In genomic region chr22:28395920-28396447, GRCh38 we compare ENCODE assay signal across 1 cellular context.
TF ChIP-seq lines count a peak whose summit lies in the region.

No MANE protein-coding gene starts in this region.

TF ChIP-seq in K562, 482 proteins besides CTCF, POLR2A, EP300 and RAD21 (continued from another document and continues in another):
- no peak for TF ChIP-seq ZBTB40 (IDR thresholded peaks at IDR 0.05)
- no peak for TF ChIP-seq ZBTB40 (CRISPR knock-in tag; IDR thresholded peaks at IDR 0.05)
- 0 out of 4 replicates have a peak, but pooled peaks of 1 of the 2 experiments have one; percentile 26 for TF ChIP-seq TBL1XR1 (IDR thresholded peaks at IDR 0.05; ENCODE audit: low read length in 2 of 2)
- TF ChIP-seq SIN3A (IDR thresholded peaks at IDR 0.05; ENCODE audit: borderline replicate concordance in 2 of 2, control insufficient read depth in 1 of 2, low read depth in 2 of 2, low read length in 2 of 2) = no peak
- no peak for TF ChIP-seq MAFF (IDR thresholded peaks at IDR 0.05; ENCODE audit: low read length)
- TF ChIP-seq GTF2E2 (tag; IDR thresholded peaks at IDR 0.05) = no peak
- TF ChIP-seq HOXB6 (CRISPR knock-in tag; IDR thresholded peaks at IDR 0.05; ENCODE audit: borderline replicate concordance) = no peak
- TF ChIP-seq ZNF165 (CRISPR knock-in tag; IDR thresholded peaks at IDR 0.05; ENCODE audit: borderline replicate concordance) = no peak
- TF ChIP-seq RFX1 (IDR thresholded peaks at IDR 0.05) = no peak
- TF ChIP-seq, protein P1, sequence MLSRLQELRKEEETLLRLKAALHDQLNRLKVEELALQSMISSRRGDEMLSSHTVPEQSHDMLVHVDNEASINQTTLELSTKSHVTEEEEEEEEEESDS (CRISPR knock-in tag; IDR thresholded peaks at IDR 0.05) = no peak
- no peak for TF ChIP-seq SMARCC2 (IDR thresholded peaks at IDR 0.05; ENCODE audit: low read depth)
- no peak for TF ChIP-seq ARID3A (IDR thresholded peaks at IDR 0.05; ENCODE audit: borderline replicate concordance, low read depth, low read length)
- TF ChIP-seq KLF16 (IDR thresholded peaks at IDR 0.05) = 0 out of 2 replicates have a peak, but pooled peaks have one; percentile 11
- no peak for TF ChIP-seq CBX5 (IDR thresholded peaks at IDR 0.05; ENCODE audit: borderline replicate concordance, low read depth)
- no peak for TF ChIP-seq TFAP4 (CRISPR knock-in tag; IDR thresholded peaks at IDR 0.05; ENCODE audit: borderline replicate concordance)
- TF ChIP-seq DACH1 (IDR thresholded peaks at IDR 0.05; ENCODE audit: partially characterized antibody) = no peak
- TF ChIP-seq ZNF584 (CRISPR knock-in tag; IDR thresholded peaks at IDR 0.05; ENCODE audit: low read depth) = no peak
- peak; percentile 42; the same call in 1 of the 2 replicates for TF ChIP-seq CXXC5 (CRISPR knock-in tag; IDR thresholded peaks at IDR 0.05)
- TF ChIP-seq RFX5 (IDR thresholded peaks at IDR 0.05; ENCODE audit: low read depth, low read length) = no peak
- TF ChIP-seq ZNF778 (CRISPR knock-in tag; IDR thresholded peaks at IDR 0.05) = no peak
- TF ChIP-seq, protein P2, sequence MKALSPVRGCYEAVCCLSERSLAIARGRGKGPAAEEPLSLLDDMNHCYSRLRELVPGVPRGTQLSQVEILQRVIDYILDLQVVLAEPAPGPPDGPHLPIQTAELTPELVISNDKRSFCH (CRISPR knock-in tag; IDR thresholded peaks at IDR 0.05) = no peak
- TF ChIP-seq, protein P2 (tag; IDR thresholded peaks at IDR 0.05) = peak; percentile 58; the same call in 1 of the 2 replicates
- peak; percentile 73 to 97; a peak in 3 of 4 replicates for TF ChIP-seq RCOR1 (IDR thresholded peaks at IDR 0.05; ENCODE audit: borderline replicate concordance in 1 of 2, low read depth in 2 of 2, low read length in 2 of 2)
- TF ChIP-seq CHCHD3 (CRISPR knock-in tag; IDR thresholded peaks at IDR 0.05) = no peak
- TF ChIP-seq, protein P3, sequence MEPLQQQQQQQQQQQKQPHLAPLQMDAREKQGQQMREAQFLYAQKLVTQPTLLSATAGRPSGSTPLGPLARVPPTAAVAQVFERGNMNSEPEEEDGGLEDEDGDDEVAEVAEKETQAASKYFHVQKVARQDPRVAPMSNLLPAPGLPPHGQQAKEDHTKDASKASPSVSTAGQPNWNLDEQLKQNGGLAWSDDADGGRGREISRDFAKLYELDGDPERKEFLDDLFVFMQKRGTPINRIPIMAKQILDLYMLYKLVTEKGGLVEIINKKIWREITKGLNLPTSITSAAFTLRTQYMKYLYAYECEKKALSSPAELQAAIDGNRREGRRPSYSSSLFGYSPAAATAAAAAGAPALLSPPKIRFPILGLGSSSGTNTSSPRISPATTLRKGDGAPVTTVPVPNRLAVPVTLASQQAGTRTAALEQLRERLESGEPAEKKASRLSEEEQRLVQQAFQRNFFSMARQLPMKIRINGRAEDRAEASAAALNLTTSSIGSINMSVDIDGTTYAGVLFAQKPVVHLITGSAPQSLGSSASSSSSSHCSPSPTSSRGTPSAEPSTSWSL (CRISPR knock-in tag; IDR thresholded peaks at IDR 0.05; ENCODE audit: borderline replicate concordance) = no peak
- no peak for TF ChIP-seq ZNF24 (IDR thresholded peaks at IDR 0.05)
- TF ChIP-seq ARID1B (IDR thresholded peaks at IDR 0.05) = peak; percentile 79
- TF ChIP-seq SMAD4 (CRISPR knock-in tag; conservative IDR thresholded peaks at IDR 0.05) = no peak
- no peak for TF ChIP-seq ZNF253 (CRISPR knock-in tag; conservative IDR thresholded peaks at IDR 0.05)
- TF ChIP-seq ELF1 (tag; IDR thresholded peaks at IDR 0.05) = no peak
- TF ChIP-seq NCOA6 (IDR thresholded peaks at IDR 0.05) = no peak
- no peak for TF ChIP-seq ETV6 (IDR thresholded peaks at IDR 0.05; ENCODE audit: borderline replicate concordance in 1 of 2, low read depth in 2 of 2, low read length in 1 of 2)
- no peak for TF ChIP-seq ETV6 (CRISPR knock-in tag; IDR thresholded peaks at IDR 0.05; ENCODE audit: borderline replicate concordance)
- no peak for TF ChIP-seq NR2C2 (CRISPR knock-in tag; IDR thresholded peaks at IDR 0.05)
- TF ChIP-seq NR2C2 (tag; IDR thresholded peaks at IDR 0.05) = no peak; the same call in 1 of the 2 replicates
- TF ChIP-seq TAL1 (IDR thresholded peaks at IDR 0.05) = peak; percentile 64
- no peak for TF ChIP-seq MXI1 (IDR thresholded peaks at IDR 0.05; ENCODE audit: low read depth, low read length)
- TF ChIP-seq EZH2 (IDR thresholded peaks at IDR 0.05; ENCODE audit: borderline replicate concordance, low read depth, low read length) = no peak
- TF ChIP-seq IRF9 (tag; IDR thresholded peaks at IDR 0.05) = no peak
- no peak for TF ChIP-seq U2AF1 (optimal IDR thresholded peaks at IDR 0.05; ENCODE audit: low read depth, low read length)
- TF ChIP-seq, protein P4, sequence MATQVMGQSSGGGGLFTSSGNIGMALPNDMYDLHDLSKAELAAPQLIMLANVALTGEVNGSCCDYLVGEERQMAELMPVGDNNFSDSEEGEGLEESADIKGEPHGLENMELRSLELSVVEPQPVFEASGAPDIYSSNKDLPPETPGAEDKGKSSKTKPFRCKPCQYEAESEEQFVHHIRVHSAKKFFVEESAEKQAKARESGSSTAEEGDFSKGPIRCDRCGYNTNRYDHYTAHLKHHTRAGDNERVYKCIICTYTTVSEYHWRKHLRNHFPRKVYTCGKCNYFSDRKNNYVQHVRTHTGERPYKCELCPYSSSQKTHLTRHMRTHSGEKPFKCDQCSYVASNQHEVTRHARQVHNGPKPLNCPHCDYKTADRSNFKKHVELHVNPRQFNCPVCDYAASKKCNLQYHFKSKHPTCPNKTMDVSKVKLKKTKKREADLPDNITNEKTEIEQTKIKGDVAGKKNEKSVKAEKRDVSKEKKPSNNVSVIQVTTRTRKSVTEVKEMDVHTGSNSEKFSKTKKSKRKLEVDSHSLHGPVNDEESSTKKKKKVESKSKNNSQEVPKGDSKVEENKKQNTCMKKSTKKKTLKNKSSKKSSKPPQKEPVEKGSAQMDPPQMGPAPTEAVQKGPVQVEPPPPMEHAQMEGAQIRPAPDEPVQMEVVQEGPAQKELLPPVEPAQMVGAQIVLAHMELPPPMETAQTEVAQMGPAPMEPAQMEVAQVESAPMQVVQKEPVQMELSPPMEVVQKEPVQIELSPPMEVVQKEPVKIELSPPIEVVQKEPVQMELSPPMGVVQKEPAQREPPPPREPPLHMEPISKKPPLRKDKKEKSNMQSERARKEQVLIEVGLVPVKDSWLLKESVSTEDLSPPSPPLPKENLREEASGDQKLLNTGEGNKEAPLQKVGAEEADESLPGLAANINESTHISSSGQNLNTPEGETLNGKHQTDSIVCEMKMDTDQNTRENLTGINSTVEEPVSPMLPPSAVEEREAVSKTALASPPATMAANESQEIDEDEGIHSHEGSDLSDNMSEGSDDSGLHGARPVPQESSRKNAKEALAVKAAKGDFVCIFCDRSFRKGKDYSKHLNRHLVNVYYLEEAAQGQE (CRISPR knock-in tag; IDR thresholded peaks at IDR 0.05; ENCODE audit: low read depth) = no peak
- TF ChIP-seq, protein P5, sequence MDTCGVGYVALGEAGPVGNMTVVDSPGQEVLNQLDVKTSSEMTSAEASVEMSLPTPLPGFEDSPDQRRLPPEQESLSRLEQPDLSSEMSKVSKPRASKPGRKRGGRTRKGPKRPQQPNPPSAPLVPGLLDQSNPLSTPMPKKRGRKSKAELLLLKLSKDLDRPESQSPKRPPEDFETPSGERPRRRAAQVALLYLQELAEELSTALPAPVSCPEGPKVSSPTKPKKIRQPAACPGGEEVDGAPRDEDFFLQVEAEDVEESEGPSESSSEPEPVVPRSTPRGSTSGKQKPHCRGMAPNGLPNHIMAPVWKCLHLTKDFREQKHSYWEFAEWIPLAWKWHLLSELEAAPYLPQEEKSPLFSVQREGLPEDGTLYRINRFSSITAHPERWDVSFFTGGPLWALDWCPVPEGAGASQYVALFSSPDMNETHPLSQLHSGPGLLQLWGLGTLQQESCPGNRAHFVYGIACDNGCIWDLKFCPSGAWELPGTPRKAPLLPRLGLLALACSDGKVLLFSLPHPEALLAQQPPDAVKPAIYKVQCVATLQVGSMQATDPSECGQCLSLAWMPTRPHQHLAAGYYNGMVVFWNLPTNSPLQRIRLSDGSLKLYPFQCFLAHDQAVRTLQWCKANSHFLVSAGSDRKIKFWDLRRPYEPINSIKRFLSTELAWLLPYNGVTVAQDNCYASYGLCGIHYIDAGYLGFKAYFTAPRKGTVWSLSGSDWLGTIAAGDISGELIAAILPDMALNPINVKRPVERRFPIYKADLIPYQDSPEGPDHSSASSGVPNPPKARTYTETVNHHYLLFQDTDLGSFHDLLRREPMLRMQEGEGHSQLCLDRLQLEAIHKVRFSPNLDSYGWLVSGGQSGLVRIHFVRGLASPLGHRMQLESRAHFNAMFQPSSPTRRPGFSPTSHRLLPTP (IDR thresholded peaks at IDR 0.05; ENCODE audit: borderline replicate concordance, extremely low read depth, insufficient read length) = no peak
- TF ChIP-seq NFYB (IDR thresholded peaks at IDR 0.05; ENCODE audit: extremely low read depth, insufficient read length) = no peak
- TF ChIP-seq CC2D1A (IDR thresholded peaks at IDR 0.05) = 0 out of 2 replicates have a peak, but pooled peaks have one; percentile 18
